Comparison of ENCODE assay signal across 1 cellular context in the genomic region with DNA sequence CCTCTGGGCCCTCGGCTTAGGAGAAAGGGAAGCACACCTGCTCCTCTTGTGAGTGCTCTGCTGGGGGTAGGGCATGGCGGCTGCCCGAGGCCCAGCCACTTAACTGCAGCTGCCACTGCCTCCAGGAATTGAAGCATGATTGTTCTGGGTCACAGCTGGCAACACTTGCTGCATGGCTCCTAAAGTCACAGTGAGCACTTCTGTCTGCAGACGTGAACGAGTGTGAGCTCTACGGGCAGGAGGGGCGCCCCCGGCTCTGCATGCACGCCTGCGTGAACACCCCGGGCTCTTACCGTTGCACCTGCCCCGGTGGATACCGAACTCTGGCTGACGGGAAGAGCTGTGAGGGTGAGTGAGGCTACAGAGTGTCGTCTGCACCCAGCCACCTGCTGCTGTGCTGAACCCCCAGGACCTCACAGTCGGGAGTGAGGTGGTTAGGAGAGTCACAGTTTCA.
TF ChIP-seq lines count a peak whose summit lies in the region.

No MANE protein-coding gene starts in this region.

TF ChIP-seq in HepG2, 621 proteins besides CTCF, POLR2A, EP300 and RAD21 (continued from another document):
- TF ChIP-seq NCOA2 (CRISPR knock-in tag; IDR thresholded peaks at IDR 0.05) = no peak
